In the genomic region with DNA sequence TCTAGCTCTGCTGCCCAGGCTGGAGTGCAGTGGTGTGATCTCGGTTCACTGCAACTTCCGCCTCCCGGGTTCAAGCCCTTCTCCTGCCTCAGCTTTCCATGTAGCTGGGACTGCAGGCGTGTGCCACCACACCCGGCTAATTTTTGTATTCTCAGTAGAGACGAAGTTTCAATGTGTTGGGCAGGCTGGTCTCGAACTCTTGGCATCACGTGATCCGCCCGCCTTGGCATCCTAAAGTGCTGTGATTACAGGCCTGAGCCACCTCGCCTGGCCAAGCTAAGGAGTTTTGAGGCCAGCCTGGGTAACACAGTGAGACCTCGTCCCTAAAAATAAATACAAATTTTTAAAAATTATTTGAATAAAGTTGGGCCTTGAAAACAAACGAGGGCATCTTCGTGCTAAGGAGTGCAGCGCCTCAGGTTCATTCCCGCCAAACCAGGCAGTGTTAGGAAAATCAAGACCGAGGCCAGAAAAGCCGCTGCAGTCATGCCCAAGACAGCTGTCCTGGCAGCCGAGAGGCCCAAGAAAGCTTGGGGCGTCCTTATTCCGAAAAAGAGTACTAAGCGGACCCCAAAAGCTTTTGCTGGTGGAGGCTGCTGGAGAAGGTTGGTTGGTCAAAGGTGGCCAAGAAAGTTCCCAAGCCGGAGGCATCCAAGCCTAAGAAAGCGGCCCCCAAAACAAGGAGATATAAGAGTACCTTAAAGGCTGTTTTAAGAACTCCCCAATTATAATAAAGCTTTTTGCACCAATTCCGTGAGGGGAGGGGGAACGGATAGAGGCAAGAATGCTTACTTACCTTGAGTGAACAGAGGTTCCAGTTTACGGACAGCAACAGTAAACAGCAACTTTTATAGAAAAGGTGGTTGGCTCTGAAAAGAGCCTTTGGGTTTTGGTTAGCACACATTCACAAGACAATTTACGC, we compare ENCODE assay signal across 8 cellular contexts.
DNase-seq lines count a peak whose midpoint lies in the region; ATAC-seq and TF ChIP-seq lines count a peak whose summit lies in the region.

No MANE protein-coding gene starts in this region.

- peak overlapping the region; percentile 98 for H3K27ac Mint-ChIP-seq in activated naive CD4-positive, alpha-beta T cell treated with anti-CD3 and anti-CD28 coated beads, Interleukin-2, amount 10 ng/mL, durations not matched to agents 7 days and 5 days
- peak overlapping the region; percentile 98 to 99 for H3K27ac Mint-ChIP-seq in effector memory CD8-positive, alpha-beta T cell
- H3K27ac Mint-ChIP-seq in nephron progenitor cell = peak overlapping the region; percentile 100

- H3K4me3 Mint-ChIP-seq in activated naive CD4-positive, alpha-beta T cell treated with anti-CD3 and anti-CD28 coated beads, Interleukin-2, amount 10 ng/mL, durations not matched to agents 7 days and 5 days = peak overlapping the region; percentile 93
- peak overlapping the region; percentile 97 to 98 for H3K4me3 Mint-ChIP-seq in effector memory CD8-positive, alpha-beta T cell
- peak overlapping the region; percentile 98 for H3K4me3 Mint-ChIP-seq in nephron progenitor cell

- peaks cover 36% of the 10 kb centered on the region for H3K4me1 Mint-ChIP-seq in activated naive CD4-positive, alpha-beta T cell treated with anti-CD3 and anti-CD28 coated beads, Interleukin-2, amount 10 ng/mL, durations not matched to agents 7 days and 5 days
- H3K4me1 Mint-ChIP-seq in effector memory CD8-positive, alpha-beta T cell (ENCODE audit: low read depth in 2 of 2) = peaks cover 27 to 37% of the 10 kb centered on the region in 2 donors
- peaks cover 47% of the 10 kb centered on the region for H3K4me1 Mint-ChIP-seq in nephron progenitor cell

- TF ChIP-seq CTCF in nephron progenitor cell (IDR thresholded peaks at IDR 0.05) = no peak

- H3K9me3 Mint-ChIP-seq in activated naive CD4-positive, alpha-beta T cell treated with anti-CD3 and anti-CD28 coated beads, Interleukin-2, amount 10 ng/mL, durations not matched to agents 7 days and 5 days = no peaks in the 10 kb centered on the region
- no peaks in the 10 kb centered on the region for H3K9me3 Mint-ChIP-seq in effector memory CD8-positive, alpha-beta T cell
- H3K9me3 Mint-ChIP-seq in nephron progenitor cell = no peaks in the 10 kb centered on the region

- peaks cover 39% of the 10 kb centered on the region for H3K36me3 Mint-ChIP-seq in activated naive CD4-positive, alpha-beta T cell treated with anti-CD3 and anti-CD28 coated beads, Interleukin-2, amount 10 ng/mL, durations not matched to agents 7 days and 5 days
- peaks cover 49% of the 10 kb centered on the region for H3K36me3 Mint-ChIP-seq in effector memory CD8-positive, alpha-beta T cell (ENCODE audit: insufficient read depth)
- H3K36me3 Mint-ChIP-seq in nephron progenitor cell (ENCODE audit: low read depth) = peaks cover 3% of the 10 kb centered on the region

- DNase-seq in activated naive CD4-positive, alpha-beta T cell treated with anti-CD3 and anti-CD28 coated beads, Interleukin-2, amount 10 ng/mL, durations not matched to agents 7 days and 5 days = peak; percentile 70
- no peak for DNase-seq in activated naive CD4-positive, alpha-beta T cell treated with Interleukin-2 at 50 U/mL for 16 hours
- DNase-seq in SK-MEL-5 (ENCODE audit: low read depth, low spot score) (peak; percentile 51), nephron progenitor cell (no peak), AG20443 (ENCODE audit: low spot score) (no peak), inferior parietal cortex (ENCODE audit: extremely low spot score) (no peak)
- DNase-seq in effector memory CD8-positive, alpha-beta T cell = no peak

- ATAC-seq in effector memory CD8-positive, alpha-beta T cell (replicated peaks) = no peak
- ATAC-seq in HG02642 (IDR thresholded peaks at IDR 0.05; ENCODE audit: poor library complexity, unreplicated experiment) = no peak

- CTCF ChIA-PET in activated naive CD4-positive, alpha-beta T cell treated with anti-CD3 and anti-CD28 coated beads, Interleukin-2, amount 10 ng/mL, durations not matched to agents 7 days and 5 days (lab: Charles Lee) = no interaction called here

- in situ Hi-C loops in SK-MEL-5 (cut with HindIII; ENCODE audit: low pct_unique_long_range_greater_than_20kb, low sequenced_read_pairs) = no loop called here

- H3K27me3 Mint-ChIP-seq in activated naive CD4-positive, alpha-beta T cell treated with anti-CD3 and anti-CD28 coated beads, Interleukin-2, amount 10 ng/mL, durations not matched to agents 7 days and 5 days = peaks cover 11% of the 10 kb centered on the region
- no peaks in the 10 kb centered on the region for H3K27me3 Mint-ChIP-seq in effector memory CD8-positive, alpha-beta T cell
- no peaks in the 10 kb centered on the region for H3K27me3 Mint-ChIP-seq in nephron progenitor cell (ENCODE audit: low read depth, poor library complexity)

Comparison
In these comparisons a context has a peak if more than half of its experiments do, and no peak if none do; other contexts are left out.
1. DNase-seq: peak in activated naive CD4-positive, alpha-beta T cell treated with anti-CD3 and anti-CD28 coated beads, Interleukin-2, amount 10 ng/mL, durations not matched to agents 7 days and 5 days (single experiment) and SK-MEL-5 (single experiment); none in activated naive CD4-positive, alpha-beta T cell treated with Interleukin-2 at 50 U/mL for 16 hours (single experiment), effector memory CD8-positive, alpha-beta T cell (0 of 3), nephron progenitor cell (single experiment), AG20443 (single experiment) and inferior parietal cortex (single experiment).
2. Peak in every context shown above with its lines, with median percentiles within 50 percentile points of each other: H3K27ac Mint-ChIP-seq and H3K4me3 Mint-ChIP-seq.